In genomic region chr14:90388437-90388836, GRCh38 we compare ENCODE assay signal across 9 cellular contexts. TPM values are rescaled to one million over a fixed set of nuclear protein-coding genes. Genes with fewer than 3 reads are reported as not detected.
DNase-seq lines count a peak whose midpoint lies in the region; ATAC-seq and TF ChIP-seq lines count a peak whose summit lies in the region.
"Had no signal": no experiment of that assay in that cellular context is flagged by ENCODE, and none has a peak within 500 bp of the region (broad histone marks: within the 10 kb centered on the region; RNA-seq: fewer than 3 reads in every experiment).

No MANE protein-coding gene starts in this region.

- no peak overlapping the region for H3K27ac Mint-ChIP-seq in stimulated activated memory B cell treated with anti-CD40 and anti-IgM and Interleukin-4, amounts not matched to agents 10 μg/mL and 1 μg/mL and 100 μg/mL, for 72 hours

- H3K9me3 Mint-ChIP-seq in stimulated activated memory B cell treated with anti-CD40 and anti-IgM and Interleukin-4, amounts not matched to agents 10 μg/mL and 1 μg/mL and 100 μg/mL, for 72 hours = no peaks in the 10 kb centered on the region

- no peak for TF ChIP-seq POLR2A in thyroid gland (IDR thresholded peaks at IDR 0.05)

- H3K36me3 Mint-ChIP-seq in stimulated activated memory B cell treated with anti-CD40 and anti-IgM and Interleukin-4, amounts not matched to agents 10 μg/mL and 1 μg/mL and 100 μg/mL, for 72 hours = no peaks in the 10 kb centered on the region

- H3K4me1 ChIP-seq in right cardiac atrium (ENCODE audit: control insufficient read depth, insufficient read depth, low read length) (no peaks in the 10 kb centered on the region), SJCRH30 (peaks cover 13% of the 10 kb centered on the region), thyroid gland (peaks cover 8 to 11% of the 10 kb centered on the region in 2 donors)

- TF ChIP-seq CTCF in fibroblast of villous mesenchyme (IDR thresholded peaks at IDR 0.05; ENCODE audit: insufficient read depth, low read depth, low read length) (no peak), thyroid gland (IDR thresholded peaks at IDR 0.05) (no peak)

- H3K4me1 Mint-ChIP-seq in stimulated activated memory B cell treated with anti-CD40 and anti-IgM and Interleukin-4, amounts not matched to agents 10 μg/mL and 1 μg/mL and 100 μg/mL, for 72 hours = no peaks in the 10 kb centered on the region

- H3K4me3 ChIP-seq in right cardiac atrium (ENCODE audit: low read length) (no peak overlapping the region), SJCRH30 (no peak overlapping the region), fibroblast of villous mesenchyme (ENCODE audit: low read depth, low read length) (no peak overlapping the region), thyroid gland (replicated peaks in 1 of 3) (no peak overlapping the region)

- no peaks in the 10 kb centered on the region for H3K27me3 ChIP-seq in right cardiac atrium (ENCODE audit: control insufficient read depth, insufficient read depth)
- no peaks in the 10 kb centered on the region for H3K27me3 ChIP-seq in SJCRH30
- H3K27me3 ChIP-seq in thyroid gland = no peaks in the 10 kb centered on the region

- H3K36me3 ChIP-seq in SJCRH30 (no peaks in the 10 kb centered on the region), thyroid gland (no peaks in the 10 kb centered on the region)

- no peak overlapping the region for H3K27ac ChIP-seq in right cardiac atrium (ENCODE audit: low read length)
- no peak overlapping the region for H3K27ac ChIP-seq in SJCRH30
- no peak overlapping the region for H3K27ac ChIP-seq in thyroid gland

- intact Hi-C loops in left ventricle myocardium superior (cut with micrococcal nuclease) (no loop called here), right cardiac atrium (cut with DNase I) (no loop called here), thyroid gland (cut with DNase I) (loop anchor here (10.0 kb wide), 1 partner anchor 54 kb away; the partner anchor contains the start of gene NRDE2)

- no peaks in the 10 kb centered on the region for H3K27me3 Mint-ChIP-seq in stimulated activated memory B cell treated with anti-CD40 and anti-IgM and Interleukin-4, amounts not matched to agents 10 μg/mL and 1 μg/mL and 100 μg/mL, for 72 hours

- ATAC-seq in left ventricle myocardium superior (peak; percentile 18), right cardiac atrium (no peak)
- ATAC-seq in stimulated activated memory B cell treated with anti-CD40 and anti-IgM and Interleukin-4, amounts not matched to agents 10 μg/mL and 1 μg/mL and 100 μg/mL, for 72 hours = no peak

- H3K9me3 ChIP-seq in right cardiac atrium (ENCODE audit: control insufficient read depth, low read length) (no peaks in the 10 kb centered on the region), SJCRH30 (replicated peaks) (no peaks in the 10 kb centered on the region), thyroid gland (no peaks in the 10 kb centered on the region)

- DNase-seq in left ventricle myocardium superior (no peak), right cardiac atrium (no peak), SJCRH30 (peak; percentile 49 to 72), fibroblast of villous mesenchyme (ENCODE audit: low read depth) (peak; percentile 75), thyroid gland (peak; percentile 43 to 60), hypothalamus (lab: John Stamatoyannopoulos, UW) (no peak), GDM1 (lab: John Stamatoyannopoulos, UW) (no peak)
- DNase-seq: NCI-H187 had no signal

- no peak overlapping the region for H3K4me3 Mint-ChIP-seq in stimulated activated memory B cell treated with anti-CD40 and anti-IgM and Interleukin-4, amounts not matched to agents 10 μg/mL and 1 μg/mL and 100 μg/mL, for 72 hours

- WGBS in right cardiac atrium = 67% methylated on average over 4 of the region's 4 CpGs
- WGBS in thyroid gland, 2 donors = 57 to 59% methylated on average over 4 of the region's 4 CpGs

RNA-seq across cellular contexts. Expression of gene CALM1, which starts 8.4 kb away (rescaled TPM):
- total RNA-seq in left ventricle myocardium superior = 610 TPM
- total RNA-seq in right cardiac atrium = 100 to 1,000 TPM; 381 to 508 (median 445) TPM
- polyA plus RNA-seq in right cardiac atrium = 301 TPM
- 398 and 406 TPM in 2 replicates for total RNA-seq in SJCRH30 (2014; rRNA removed; shearing (Covaris generic))
- total RNA-seq in fibroblast of villous mesenchyme = 173 and 286 TPM in 2 replicates
- 100 to 1,000 TPM; 262 to 355 (median 294) TPM for total RNA-seq in thyroid gland

RNA-seq across cellular contexts. Expression of gene NRDE2, which starts 56.7 kb away (rescaled TPM):
- total RNA-seq in left ventricle myocardium superior = 11.8 TPM
- total RNA-seq in right cardiac atrium = 10 to 100 TPM; 10.9 to 15.3 (median 12.4) TPM
- 6.2 TPM for polyA plus RNA-seq in right cardiac atrium
- total RNA-seq in SJCRH30 (2014; rRNA removed; shearing (Covaris generic)) = 10.2 and 11.7 TPM in 2 replicates
- total RNA-seq in fibroblast of villous mesenchyme = 10.0 and 12.1 TPM in 2 replicates
- total RNA-seq in thyroid gland = 10 to 100 TPM; 21.7 to 38.7 (median 26.7) TPM

Comparison
In these comparisons a context has a peak if more than half of its experiments do, and no peak if none do; other contexts are left out.
1. DNase-seq: peak in SJCRH30 (2 of 2), fibroblast of villous mesenchyme (single experiment) and thyroid gland (2 of 2); none in left ventricle myocardium superior (single experiment), right cardiac atrium (0 of 3), hypothalamus (0 of 51) and GDM1 (single experiment).